7 cellular contexts compared by ENCODE assay signal in the genomic region with DNA sequence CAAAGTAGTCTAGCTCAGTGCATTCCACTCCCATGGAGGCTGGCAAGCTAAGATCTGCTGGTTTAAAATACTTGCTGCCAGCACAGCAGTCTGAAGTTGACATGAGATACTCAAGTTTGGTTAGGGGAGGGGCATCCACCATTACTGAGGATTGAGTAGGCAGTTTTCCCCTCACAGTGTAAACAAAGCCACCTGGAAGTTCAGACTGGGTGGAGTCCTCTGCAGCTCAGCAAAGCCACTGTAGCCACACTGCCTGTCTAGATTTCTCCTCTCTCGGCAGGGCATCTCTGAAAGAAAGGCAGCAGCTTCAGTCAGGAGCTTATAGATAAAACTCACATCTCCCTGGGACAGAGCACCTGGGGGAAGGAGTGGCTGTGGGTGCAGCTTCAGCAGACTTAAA.
DNase-seq lines count a peak whose midpoint lies in the region; FAIRE-seq and TF ChIP-seq lines count a peak whose summit lies in the region.
"Not testable (repeated sequence)": the region's sequence is repeated elsewhere in the genome, so short reads cannot be mapped to it uniquely, and the experiment has no call there.

No MANE protein-coding gene starts in this region.

- peak overlapping the region; percentile 59 for H3K27ac Mint-ChIP-seq in nephron progenitor cell

- H3K9ac ChIP-seq in KMS-11 = not testable (repeated sequence)

- H3K4me2 ChIP-seq in KMS-11 = not testable (repeated sequence)

- H3K27me3 ChIP-seq in KMS-11 (ENCODE audit: insufficient read depth, low read depth); bronchial epithelial cell (ENCODE audit: control insufficient read depth, insufficient read depth, low read length): not testable (repeated sequence)

- H3K4me3 ChIP-seq in KMS-11 (IDR thresholded peaks at IDR 0.05; ENCODE audit: insufficient read depth, low read depth, low read length); bronchial epithelial cell (ENCODE audit: low read depth, low read length): not testable (repeated sequence)

- not testable (repeated sequence) for TF ChIP-seq CTCF in KMS-11 (conservative IDR thresholded peaks at IDR 0.05; ENCODE audit: low read depth, low read length); bronchial epithelial cell (IDR thresholded peaks at IDR 0.05; ENCODE audit: insufficient read depth, low read length, severe bottlenecking); nephron progenitor cell (IDR thresholded peaks at IDR 0.05)

- not testable (repeated sequence) for H3K36me3 ChIP-seq in KMS-11 (ENCODE audit: insufficient read depth); bronchial epithelial cell (ENCODE audit: control insufficient read depth, insufficient read depth, low read length)

- H3K27ac ChIP-seq in KMS-11 = not testable (repeated sequence)

- FAIRE-seq in bronchial epithelial cell (lab: Jason Lieb, UNC) = peak; percentile 23

- H3K36me3 Mint-ChIP-seq in nephron progenitor cell (ENCODE audit: low read depth) = not testable (repeated sequence)

- not testable (repeated sequence) for H3K79me2 ChIP-seq in KMS-11 (ENCODE audit: insufficient read depth, low read depth)

- not testable (repeated sequence) for H3K4me3 Mint-ChIP-seq in nephron progenitor cell

- H3K27me3 Mint-ChIP-seq in nephron progenitor cell (ENCODE audit: low read depth, poor library complexity) = not testable (repeated sequence)

- peak overlapping the region; percentile 14; the same call in 1 of the 2 replicates for H2AFZ ChIP-seq in KMS-11 (ENCODE audit: low read depth)

- H4K20me1 ChIP-seq in KMS-11 (ENCODE audit: insufficient read depth) = not testable (repeated sequence)

- H3K9me3 Mint-ChIP-seq in nephron progenitor cell = peaks cover 19% of the 10 kb centered on the region

- H3K4me1 ChIP-seq in KMS-11 (ENCODE audit: low read depth, poor library complexity, severe bottlenecking) = not testable (repeated sequence)

- not testable (repeated sequence) for H3K4me1 Mint-ChIP-seq in nephron progenitor cell

- DNase-seq in DMS53 (lab: John Stamatoyannopoulos, UW) (peak; percentile 53), NCI-H2107 treated with DMSO at 0.1 percent for 48 hours (lab: John Stamatoyannopoulos, UW; ENCODE audit: unreplicated experiment) (peak; percentile 10), NCI-H2171 treated with DMSO at 0.1 percent for 48 hours (lab: John Stamatoyannopoulos, UW) (peak; percentile 78), NCI-H748 (lab: John Stamatoyannopoulos, UW; ENCODE audit: unreplicated experiment) (peak; percentile 48), bronchial epithelial cell (ENCODE audit: low read depth) (peak; percentile 5)
- DNase-seq in nephron progenitor cell = not testable (repeated sequence)
